In the genomic region with DNA sequence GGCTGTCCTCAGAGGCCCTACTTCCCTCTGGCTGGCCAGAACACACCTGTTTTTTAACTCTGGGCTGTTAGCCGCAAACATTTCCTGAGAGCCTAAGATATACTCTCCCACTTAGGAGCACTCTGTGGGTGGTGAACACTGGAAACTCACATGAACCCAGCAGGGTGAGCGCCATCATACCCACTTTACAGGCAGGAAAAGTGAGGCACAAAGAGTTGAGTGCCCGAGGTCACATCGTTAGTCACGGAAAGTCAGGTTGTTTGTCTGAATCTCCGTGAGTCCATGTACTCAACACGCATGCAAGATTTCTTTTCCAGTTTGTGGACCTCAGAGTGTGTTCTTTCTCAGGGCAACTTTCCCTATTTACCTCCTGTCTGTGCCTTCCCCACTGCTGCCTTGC, we compare ENCODE assay signal across 2 cellular contexts.
TF ChIP-seq lines count a peak whose summit lies in the region.

No MANE protein-coding gene starts in this region.

TF ChIP-seq in K562, 482 proteins besides CTCF, POLR2A, EP300 and RAD21 (continued from another document and continues in another):
- no peak for TF ChIP-seq TRIM25 (IDR thresholded peaks at IDR 0.05; ENCODE audit: borderline replicate concordance)
- no peak for TF ChIP-seq CREBBP (IDR thresholded peaks at IDR 0.05; ENCODE audit: low read depth, low read length)
- no peak for TF ChIP-seq NONO (IDR thresholded peaks at IDR 0.05; ENCODE audit: low read depth in 2 of 2, low read length in 1 of 2)
- TF ChIP-seq, protein P1, sequence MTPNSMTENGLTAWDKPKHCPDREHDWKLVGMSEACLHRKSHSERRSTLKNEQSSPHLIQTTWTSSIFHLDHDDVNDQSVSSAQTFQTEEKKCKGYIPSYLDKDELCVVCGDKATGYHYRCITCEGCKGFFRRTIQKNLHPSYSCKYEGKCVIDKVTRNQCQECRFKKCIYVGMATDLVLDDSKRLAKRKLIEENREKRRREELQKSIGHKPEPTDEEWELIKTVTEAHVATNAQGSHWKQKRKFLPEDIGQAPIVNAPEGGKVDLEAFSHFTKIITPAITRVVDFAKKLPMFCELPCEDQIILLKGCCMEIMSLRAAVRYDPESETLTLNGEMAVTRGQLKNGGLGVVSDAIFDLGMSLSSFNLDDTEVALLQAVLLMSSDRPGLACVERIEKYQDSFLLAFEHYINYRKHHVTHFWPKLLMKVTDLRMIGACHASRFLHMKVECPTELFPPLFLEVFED (CRISPR knock-in tag; conservative IDR thresholded peaks at IDR 0.05): no peak
- no peak for TF ChIP-seq LCOR (CRISPR knock-in tag; IDR thresholded peaks at IDR 0.05)
- peak; percentile 68 for TF ChIP-seq CHD4 (IDR thresholded peaks at IDR 0.05; ENCODE audit: insufficient read depth, insufficient replicate concordance, low read depth, low read length, poor library complexity, severe bottlenecking)
- TF ChIP-seq BCOR (IDR thresholded peaks at IDR 0.05): peak; percentile 96
- TF ChIP-seq ESRRA (IDR thresholded peaks at IDR 0.05; ENCODE audit: borderline replicate concordance, low read depth): peak; percentile 13; the same call in 1 of the 2 replicates
- TF ChIP-seq RCOR1 (IDR thresholded peaks at IDR 0.05; ENCODE audit: borderline replicate concordance in 1 of 2, low read depth in 2 of 2, low read length in 2 of 2): peak in 1 of 2 experiments; percentile 81; a peak in 2 of 4 replicates
- TF ChIP-seq PCBP1 (IDR thresholded peaks at IDR 0.05; ENCODE audit: low read depth, low read length, poor library complexity, severe bottlenecking): no peak
- TF ChIP-seq PTBP1 (IDR thresholded peaks at IDR 0.05; ENCODE audit: low read depth, low read length): 0 out of 2 replicates have a peak, but pooled peaks have one; percentile 61
- TF ChIP-seq PREB (CRISPR knock-in tag; IDR thresholded peaks at IDR 0.05): no peak
- TF ChIP-seq SMAD4 (CRISPR knock-in tag; conservative IDR thresholded peaks at IDR 0.05): 0 out of 2 replicates have a peak, but pooled peaks have one; percentile 22
- TF ChIP-seq PTTG1 (tag; IDR thresholded peaks at IDR 0.05; ENCODE audit: low read depth): no peak
- no peak for TF ChIP-seq THRAP3 (IDR thresholded peaks at IDR 0.05; ENCODE audit: borderline replicate concordance)
- TF ChIP-seq, protein P2, sequence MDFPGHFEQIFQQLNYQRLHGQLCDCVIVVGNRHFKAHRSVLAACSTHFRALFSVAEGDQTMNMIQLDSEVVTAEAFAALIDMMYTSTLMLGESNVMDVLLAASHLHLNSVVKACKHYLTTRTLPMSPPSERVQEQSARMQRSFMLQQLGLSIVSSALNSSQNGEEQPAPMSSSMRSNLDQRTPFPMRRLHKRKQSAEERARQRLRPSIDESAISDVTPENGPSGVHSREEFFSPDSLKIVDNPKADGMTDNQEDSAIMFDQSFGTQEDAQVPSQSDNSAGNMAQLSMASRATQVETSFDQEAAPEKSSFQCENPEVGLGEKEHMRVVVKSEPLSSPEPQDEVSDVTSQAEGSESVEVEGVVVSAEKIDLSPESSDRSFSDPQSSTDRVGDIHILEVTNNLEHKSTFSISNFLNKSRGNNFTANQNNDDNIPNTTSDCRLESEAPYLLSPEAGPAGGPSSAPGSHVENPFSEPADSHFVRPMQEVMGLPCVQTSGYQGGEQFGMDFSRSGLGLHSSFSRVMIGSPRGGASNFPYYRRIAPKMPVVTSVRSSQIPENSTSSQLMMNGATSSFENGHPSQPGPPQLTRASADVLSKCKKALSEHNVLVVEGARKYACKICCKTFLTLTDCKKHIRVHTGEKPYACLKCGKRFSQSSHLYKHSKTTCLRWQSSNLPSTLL (IDR thresholded peaks at IDR 0.05): no peak
- TF ChIP-seq KDM1A (IDR thresholded peaks at IDR 0.05): peak in 1 of 2 experiments; percentile 86; a peak in 2 of 4 replicates
- TF ChIP-seq, protein P3, sequence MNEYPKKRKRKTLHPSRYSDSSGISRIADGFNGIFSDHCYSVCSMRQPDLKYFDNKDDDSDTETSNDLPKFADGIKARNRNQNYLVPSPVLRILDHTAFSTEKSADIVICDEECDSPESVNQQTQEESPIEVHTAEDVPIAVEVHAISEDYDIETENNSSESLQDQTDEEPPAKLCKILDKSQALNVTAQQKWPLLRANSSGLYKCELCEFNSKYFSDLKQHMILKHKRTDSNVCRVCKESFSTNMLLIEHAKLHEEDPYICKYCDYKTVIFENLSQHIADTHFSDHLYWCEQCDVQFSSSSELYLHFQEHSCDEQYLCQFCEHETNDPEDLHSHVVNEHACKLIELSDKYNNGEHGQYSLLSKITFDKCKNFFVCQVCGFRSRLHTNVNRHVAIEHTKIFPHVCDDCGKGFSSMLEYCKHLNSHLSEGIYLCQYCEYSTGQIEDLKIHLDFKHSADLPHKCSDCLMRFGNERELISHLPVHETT (CRISPR knock-in tag; conservative IDR thresholded peaks at IDR 0.05 in 1 of 2, IDR thresholded peaks at IDR 0.05 in 1 of 2): no peak
- no peak for TF ChIP-seq U2AF1 (optimal IDR thresholded peaks at IDR 0.05; ENCODE audit: low read depth, low read length)
- TF ChIP-seq PHF20 (IDR thresholded peaks at IDR 0.05; ENCODE audit: partially characterized antibody): no peak
- peak; percentile 85; the same call in 1 of the 2 replicates for TF ChIP-seq ADNP (tag; IDR thresholded peaks at IDR 0.05)
- peak; percentile 84; the same call in 1 of the 2 replicates for TF ChIP-seq SMARCA5 (IDR thresholded peaks at IDR 0.05)

TF ChIP-seq in HEK293T, 16 proteins besides CTCF, POLR2A, EP300 and RAD21 (continued from another document):
- no peak for TF ChIP-seq ELF4 (IDR thresholded peaks at IDR 0.05)
- TF ChIP-seq HDGF (IDR thresholded peaks at IDR 0.05; ENCODE audit: borderline replicate concordance): no peak
- no peak for TF ChIP-seq CTBP1 (IDR thresholded peaks at IDR 0.05; ENCODE audit: borderline replicate concordance)
- TF ChIP-seq, protein P4, sequence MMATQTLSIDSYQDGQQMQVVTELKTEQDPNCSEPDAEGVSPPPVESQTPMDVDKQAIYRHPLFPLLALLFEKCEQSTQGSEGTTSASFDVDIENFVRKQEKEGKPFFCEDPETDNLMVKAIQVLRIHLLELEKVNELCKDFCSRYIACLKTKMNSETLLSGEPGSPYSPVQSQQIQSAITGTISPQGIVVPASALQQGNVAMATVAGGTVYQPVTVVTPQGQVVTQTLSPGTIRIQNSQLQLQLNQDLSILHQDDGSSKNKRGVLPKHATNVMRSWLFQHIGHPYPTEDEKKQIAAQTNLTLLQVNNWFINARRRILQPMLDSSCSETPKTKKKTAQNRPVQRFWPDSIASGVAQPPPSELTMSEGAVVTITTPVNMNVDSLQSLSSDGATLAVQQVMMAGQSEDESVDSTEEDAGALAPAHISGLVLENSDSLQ (IDR thresholded peaks at IDR 0.05): no peak
- no peak for TF ChIP-seq FOXK2 (IDR thresholded peaks at IDR 0.05)
- no peak for TF ChIP-seq SUZ12 (IDR thresholded peaks at IDR 0.05)
- no peak for TF ChIP-seq SP1 (IDR thresholded peaks at IDR 0.05)
- TF ChIP-seq ARNT (IDR thresholded peaks at IDR 0.05): no peak
- TF ChIP-seq FOXM1 (IDR thresholded peaks at IDR 0.05; ENCODE audit: borderline replicate concordance): no peak
- no peak for TF ChIP-seq NFRKB (IDR thresholded peaks at IDR 0.05)
- TF ChIP-seq L3MBTL2 (conservative IDR thresholded peaks at IDR 0.05): no peak
- no peak for TF ChIP-seq LEF1 (IDR thresholded peaks at IDR 0.05; ENCODE audit: borderline replicate concordance)
- TF ChIP-seq ZNF384 (IDR thresholded peaks at IDR 0.05): no peak
